In the genomic region with DNA sequence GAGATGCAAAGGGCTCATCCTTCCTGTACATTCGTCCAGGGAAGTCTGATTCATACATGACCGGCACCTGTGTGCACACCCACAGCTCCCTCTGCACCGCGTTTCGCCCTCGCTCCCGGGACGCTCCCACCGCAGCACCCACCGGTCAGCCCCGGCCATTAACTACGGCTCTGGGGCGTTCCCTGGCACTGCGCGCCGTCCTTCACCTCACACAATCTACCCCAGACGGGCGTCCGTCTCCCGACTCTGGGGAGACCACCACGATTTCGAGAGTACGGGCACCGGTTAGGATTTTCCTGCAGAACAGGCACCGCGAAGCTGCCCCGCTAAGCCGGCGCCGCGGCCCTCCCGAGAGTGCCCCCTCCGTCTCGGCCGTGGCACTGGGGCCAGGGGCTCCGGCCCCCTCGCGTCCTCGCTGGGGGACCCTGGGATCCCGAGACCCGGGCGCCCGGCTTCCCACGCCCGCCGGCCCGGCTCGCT, we compare ENCODE assay signal across 8 cellular contexts. TPM values are rescaled to one million over a fixed set of nuclear protein-coding genes. Genes with fewer than 3 reads are reported as not detected.
A peak's percentile ranks its signal among the peaks of the same experiment; 100 is the strongest.
DNase-seq lines count a peak whose midpoint lies in the region; ATAC-seq and TF ChIP-seq lines count a peak whose summit lies in the region.

No MANE protein-coding gene starts in this region.

- TF ChIP-seq CTCF in MCF 10A (IDR thresholded peaks at IDR 0.05; ENCODE audit: unreplicated experiment): no peak

- ATAC-seq in GM19468 (IDR thresholded peaks at IDR 0.05; ENCODE audit: extremely low read depth, unreplicated experiment): peak; percentile 13
- ATAC-seq in HG03558 (IDR thresholded peaks at IDR 0.05; ENCODE audit: extremely low read depth, unreplicated experiment): peak; percentile 20

- H3K36me3 Mint-ChIP-seq in MCF 10A (ENCODE audit: insufficient read depth, unreplicated experiment): peaks cover 8% of the 10 kb centered on the region

- POLR2A ChIA-PET in MCF 10A (lab: Yijun Ruan, JAX): interaction anchor here (0.6 to 3.8 kb wide), 39 partner anchors 9 to 1080 kb away, joined by 3 to 33 read pairs (median 4); partner anchors contain the start of genes NSMCE4A and WDR11

- peaks cover 18% of the 10 kb centered on the region for H3K4me1 Mint-ChIP-seq in MCF 10A (ENCODE audit: insufficient read depth, unreplicated experiment)

- peak overlapping the region; percentile 88 to 100 (median 99) for H3K27ac ChIP-seq in skin epidermis

- CTCF ChIA-PET in MCF 10A (lab: Yijun Ruan, JAX): interaction anchor here (0.6 to 0.8 kb wide), 2 partner anchors 140 to 504 kb away, joined by 3 read pairs; no protein-coding TSS in a partner anchor

- peak overlapping the region; percentile 98 for H3K27ac Mint-ChIP-seq in MCF 10A (ENCODE audit: low read depth, unreplicated experiment)

- peak overlapping the region; percentile 70 to 100 (median 82) for H3K4me3 ChIP-seq in skin epidermis

- intact Hi-C loops in MCF 10A (cut with micrococcal nuclease): loop anchor here (2.0 kb wide), 2 partner anchors 47 to 123 kb away; partner anchors contain the start of gene NSMCE4A

- H3K27me3 Mint-ChIP-seq in MCF 10A (ENCODE audit: insufficient read depth, unreplicated experiment): no peaks in the 10 kb centered on the region

- BruUV-seq in MCF 10A (replicated peaks; lab: Mats Ljungman, UMichigan): no TSS peak

- H3K9me3 Mint-ChIP-seq in MCF 10A (ENCODE audit: unreplicated experiment): no peaks in the 10 kb centered on the region

- peak overlapping the region; percentile 93 for H3K4me3 Mint-ChIP-seq in MCF 10A (ENCODE audit: unreplicated experiment)

- DNase-seq in COR-L47 (lab: John Stamatoyannopoulos, UW) (peak; percentile 10), T-helper 1 cell (peak in 3 of 5 donors; percentile 7 to 14 (median 7)), MCF 10A (ENCODE audit: unreplicated experiment) (peak; percentile 71), iPS-NIHi7 (ENCODE audit: extremely low spot score) (peak; percentile 57), GOT3 (lab: John Stamatoyannopoulos, UW) (no peak)

RNA-seq across cellular contexts. Expression of gene ATE1, which starts 0.4 kb away (rescaled TPM):
- 33.1 and 40.4 TPM in 2 replicates for total RNA-seq in MCF 10A (2022)

RNA-seq across cellular contexts. Expression of gene NSMCE4A, which starts 47.6 kb away (rescaled TPM):
- 24.5 and 30.2 TPM in 2 replicates for total RNA-seq in MCF 10A (2022)
